Comparison of ENCODE assay signal across 1 cellular context in the genomic region with DNA sequence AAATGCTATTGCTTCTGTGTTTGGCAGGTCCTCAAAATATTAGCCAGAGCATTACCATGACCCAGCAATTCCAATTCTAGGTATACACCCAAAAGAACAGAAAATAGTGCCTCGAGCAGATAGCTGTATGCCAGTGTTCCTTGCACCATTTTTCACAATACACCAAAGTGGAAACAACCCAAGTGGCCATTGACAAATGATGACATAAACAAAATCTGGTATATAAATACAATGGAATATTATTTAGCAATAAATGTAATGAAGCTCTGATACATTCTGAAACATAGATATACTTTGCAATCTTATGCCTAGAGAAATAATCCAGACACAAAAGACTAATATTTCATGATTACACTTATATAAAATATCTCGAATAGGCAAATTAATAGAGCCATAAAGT.
TF ChIP-seq lines count a peak whose summit lies in the region.

No MANE protein-coding gene starts in this region.

TF ChIP-seq in HCT116, 20 proteins besides CTCF, POLR2A, EP300 and RAD21 (continued from another document):
- TF ChIP-seq, protein P1, sequence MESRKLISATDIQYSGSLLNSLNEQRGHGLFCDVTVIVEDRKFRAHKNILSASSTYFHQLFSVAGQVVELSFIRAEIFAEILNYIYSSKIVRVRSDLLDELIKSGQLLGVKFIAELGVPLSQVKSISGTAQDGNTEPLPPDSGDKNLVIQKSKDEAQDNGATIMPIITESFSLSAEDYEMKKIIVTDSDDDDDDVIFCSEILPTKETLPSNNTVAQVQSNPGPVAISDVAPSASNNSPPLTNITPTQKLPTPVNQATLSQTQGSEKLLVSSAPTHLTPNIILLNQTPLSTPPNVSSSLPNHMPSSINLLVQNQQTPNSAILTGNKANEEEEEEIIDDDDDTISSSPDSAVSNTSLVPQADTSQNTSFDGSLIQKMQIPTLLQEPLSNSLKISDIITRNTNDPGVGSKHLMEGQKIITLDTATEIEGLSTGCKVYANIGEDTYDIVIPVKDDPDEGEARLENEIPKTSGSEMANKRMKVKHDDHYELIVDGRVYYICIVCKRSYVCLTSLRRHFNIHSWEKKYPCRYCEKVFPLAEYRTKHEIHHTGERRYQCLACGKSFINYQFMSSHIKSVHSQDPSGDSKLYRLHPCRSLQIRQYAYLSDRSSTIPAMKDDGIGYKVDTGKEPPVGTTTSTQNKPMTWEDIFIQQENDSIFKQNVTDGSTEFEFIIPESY (IDR thresholded peaks at IDR 0.05; ENCODE audit: extremely low read depth, insufficient replicate concordance, low read length), result no peak
- TF ChIP-seq SP1 (IDR thresholded peaks at IDR 0.05; ENCODE audit: low read depth), result no peak
- TF ChIP-seq SIN3A (IDR thresholded peaks at IDR 0.05; ENCODE audit: low read depth), result no peak
- TF ChIP-seq ZFX (IDR thresholded peaks at IDR 0.05), result no peak
- TF ChIP-seq, protein P2, sequence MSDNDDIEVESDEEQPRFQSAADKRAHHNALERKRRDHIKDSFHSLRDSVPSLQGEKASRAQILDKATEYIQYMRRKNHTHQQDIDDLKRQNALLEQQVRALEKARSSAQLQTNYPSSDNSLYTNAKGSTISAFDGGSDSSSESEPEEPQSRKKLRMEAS (IDR thresholded peaks at IDR 0.05), result no peak
- TF ChIP-seq JUND (IDR thresholded peaks at IDR 0.05), result no peak
- TF ChIP-seq YY1 (IDR thresholded peaks at IDR 0.05; ENCODE audit: extremely low read depth, insufficient replicate concordance, low read depth, low read length), result no peak
- no peak for TF ChIP-seq ZNF274 (IDR thresholded peaks at IDR 0.05; ENCODE audit: low read depth, low read length)
- TF ChIP-seq SRF (IDR thresholded peaks at IDR 0.05; ENCODE audit: low read depth), result no peak
- no peak for TF ChIP-seq FOSL1 (IDR thresholded peaks at IDR 0.05; ENCODE audit: low read depth)
- no peak for TF ChIP-seq EZH2phosphoT487 (IDR thresholded peaks at IDR 0.05; ENCODE audit: borderline replicate concordance)
- no peak for TF ChIP-seq TCF7L2 (IDR thresholded peaks at IDR 0.05; ENCODE audit: borderline replicate concordance, extremely low read depth, insufficient read depth, insufficient read length)
- no peak for TF ChIP-seq CEBPB (IDR thresholded peaks at IDR 0.05; ENCODE audit: low read depth)
- no peak for TF ChIP-seq POLR2AphosphoS5 (IDR thresholded peaks at IDR 0.05; ENCODE audit: low read depth, low read length)
- no peak for TF ChIP-seq EGR1 (IDR thresholded peaks at IDR 0.05; ENCODE audit: low read depth)
- no peak for TF ChIP-seq ELF1 (IDR thresholded peaks at IDR 0.05; ENCODE audit: borderline replicate concordance, low read depth)
- TF ChIP-seq REST (IDR thresholded peaks at IDR 0.05; ENCODE audit: low read depth), result no peak
